ENCODE assay signal across 13 cellular contexts in the genomic region with DNA sequence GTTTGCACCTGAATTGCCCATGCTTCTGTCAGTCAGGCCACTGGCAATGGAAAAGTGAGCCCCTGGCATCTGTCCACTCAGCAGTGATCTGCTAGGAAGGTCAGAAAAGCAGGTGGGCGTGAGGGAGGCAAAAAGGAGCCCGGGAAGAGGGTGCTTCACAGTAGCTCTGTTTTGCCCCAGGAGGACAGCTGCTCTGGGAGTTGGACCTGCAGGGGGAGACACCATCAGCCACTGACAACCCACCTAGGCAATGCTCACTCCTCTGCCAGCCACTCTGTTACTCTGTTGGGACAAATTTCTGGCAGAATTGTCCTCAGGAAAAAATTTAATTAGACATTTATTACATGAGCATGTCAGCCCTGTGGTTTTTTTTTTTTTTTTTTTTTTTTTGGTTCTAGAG.
DNase-seq lines count a peak whose midpoint lies in the region; ATAC-seq and TF ChIP-seq lines count a peak whose summit lies in the region.
"Had no signal": no experiment of that assay in that cellular context is flagged by ENCODE, and none has a peak within 500 bp of the region (broad histone marks: within the 10 kb centered on the region; RNA-seq: fewer than 3 reads in every experiment).

No MANE protein-coding gene starts in this region.

- peaks cover 0 to 7% (median 0%) of the 10 kb centered on the region in 4 donors for H3K4me1 ChIP-seq in right lobe of liver
- H3K4me1 ChIP-seq in esophagus squamous epithelium: peaks cover 0 to 6% (median 0%) of the 10 kb centered on the region in 3 donors

- POLR2A ChIA-PET in HEK293T (lab: Yijun Ruan, JAX): no interaction called here

- TF ChIP-seq POLR2A in right lobe of liver (IDR thresholded peaks at IDR 0.05): no peak
- TF ChIP-seq POLR2A in esophagus squamous epithelium (IDR thresholded peaks at IDR 0.05): no peak

- in situ Hi-C loops in astrocyte of the spinal cord (cut with HindIII; ENCODE audit: low sequenced_read_pairs): no loop called here

- DNase-seq in Calu3 (peak; percentile 19), HEK293T (ENCODE audit: extremely low spot score) (peak; percentile 50), astrocyte of the spinal cord (ENCODE audit: low read depth, low spot score) (no peak), right lobe of liver (no peak), esophagus squamous epithelium (lab: John Stamatoyannopoulos, UW) (no peak), AG08396 (ENCODE audit: low spot score) (no peak)
- DNase-seq in activated CD4-positive, alpha-beta T cell treated with anti-CD3 and anti-CD28 coated beads for 4 hours: no peak
- DNase-seq: GF-D8, NCI-H1105, small intestine had no signal

- H3K4me3 ChIP-seq in astrocyte of the spinal cord (ENCODE audit: low read depth, low read length) (no peak overlapping the region), right lobe of liver (no peak overlapping the region), esophagus squamous epithelium (no peak overlapping the region)

- H3K27ac ChIP-seq in right lobe of liver (no peak overlapping the region), esophagus squamous epithelium (no peak overlapping the region)

- H3K36me3 ChIP-seq in right lobe of liver: no peaks in the 10 kb centered on the region
- no peaks in the 10 kb centered on the region for H3K36me3 ChIP-seq in esophagus squamous epithelium

- intact Hi-C loops in Calu3 (cut with micrococcal nuclease; ENCODE audit: unreplicated experiment) (loop anchor here (10.0 kb wide), 1 partner anchor 105 kb away; no protein-coding TSS in a partner anchor), right lobe of liver (cut with DNase I) (no loop called here), esophagus squamous epithelium (cut with DNase I) (no loop called here)

- H3K9me3 ChIP-seq in right lobe of liver (no peaks in the 10 kb centered on the region), esophagus squamous epithelium (peaks cover 0 to 5% (median 0%) of the 10 kb centered on the region in 3 donors)

- BruUV-seq in Calu3 (replicated peaks; lab: Mats Ljungman, UMichigan): no TSS peak

- H3K36me3 Mint-ChIP-seq in Calu3 (ENCODE audit: insufficient read depth, unreplicated experiment): no peaks in the 10 kb centered on the region

- H3K27me3 ChIP-seq in right lobe of liver (no peaks in the 10 kb centered on the region), esophagus squamous epithelium (no peaks in the 10 kb centered on the region)

- H3K4me3 Mint-ChIP-seq in Calu3 (ENCODE audit: low read depth, unreplicated experiment): no peak overlapping the region
- H3K4me3 Mint-ChIP-seq: activated T-helper 17 cell treated with anti-CD3 and anti-CD28 coated beads, Interleukin-2, amount 50 U/mL, for 72 hours; central memory CD8-positive, alpha-beta T cell had no signal

- ATAC-seq in right lobe of liver (peak in 2 of 4 donors; percentile 27 to 39), HG02884 (IDR thresholded peaks at IDR 0.05; ENCODE audit: unreplicated experiment) (no peak)
- ATAC-seq: activated T-helper 17 cell treated with anti-CD3 and anti-CD28 coated beads, Interleukin-2, amount 50 U/mL, for 72 hours had no signal

- H3K9me3 Mint-ChIP-seq in Calu3 (ENCODE audit: low read depth, unreplicated experiment): peaks cover 7% of the 10 kb centered on the region

- H3K4me1 Mint-ChIP-seq in Calu3 (ENCODE audit: low read depth, unreplicated experiment): peaks cover 11% of the 10 kb centered on the region
- H3K4me1 Mint-ChIP-seq: activated T-helper 17 cell treated with anti-CD3 and anti-CD28 coated beads, Interleukin-2, amount 50 U/mL, for 72 hours; central memory CD8-positive, alpha-beta T cell had no signal

- CTCF ChIA-PET in Calu3 (lab: Charles Lee) (interaction anchor here (0.6 to 1.2 kb wide), 5 partner anchors 10 to 847 kb away, joined by 3 to 7 read pairs (median 5); no protein-coding TSS in a partner anchor), HEK293T (lab: Yijun Ruan, JAX) (interaction anchor here (0.6 to 1.0 kb wide), 4 partner anchors 13 to 94 kb away, joined by 3 to 6 read pairs (median 3); no protein-coding TSS in a partner anchor)

- no peaks in the 10 kb centered on the region for H3K27me3 Mint-ChIP-seq in Calu3 (ENCODE audit: unreplicated experiment)

- WGBS in right lobe of liver (ENCODE audit: insufficient coverage, low coverage, low lambda C conversion rate, missing lambda C conversion rate): 69% methylated on average over 2 of the region's 2 CpGs
- WGBS in esophagus squamous epithelium, 2 donors: 50 to 71% methylated on average over 2 of the region's 2 CpGs

- TF ChIP-seq CTCF in Calu3 (IDR thresholded peaks at IDR 0.05; ENCODE audit: unreplicated experiment): no peak
- peak; percentile 33 for TF ChIP-seq CTCF in astrocyte of the spinal cord (IDR thresholded peaks at IDR 0.05; ENCODE audit: low read depth, low read length)
- TF ChIP-seq CTCF in right lobe of liver (IDR thresholded peaks at IDR 0.05): peak in 3 of 4 donors; percentile 10 to 28 (median 13)
- peak in 2 of 6 experiments; percentile 12 to 40 for TF ChIP-seq CTCF in esophagus squamous epithelium (IDR thresholded peaks at IDR 0.05)

- no peak overlapping the region for H3K27ac Mint-ChIP-seq in Calu3 (ENCODE audit: unreplicated experiment)
- H3K27ac Mint-ChIP-seq: activated T-helper 17 cell treated with anti-CD3 and anti-CD28 coated beads, Interleukin-2, amount 50 U/mL, for 72 hours had no signal

TF ChIP-seq in HEK293T, 16 proteins besides CTCF, POLR2A, EP300 and RAD21:
- TF ChIP-seq SP1 (IDR thresholded peaks at IDR 0.05) (no peak), ZNF384 (IDR thresholded peaks at IDR 0.05) (no peak), HDGF (IDR thresholded peaks at IDR 0.05; ENCODE audit: borderline replicate concordance) (no peak), CTBP1 (IDR thresholded peaks at IDR 0.05; ENCODE audit: borderline replicate concordance) (no peak), BHLHE40 (IDR thresholded peaks at IDR 0.05; ENCODE audit: borderline replicate concordance) (no peak), FOXM1 (IDR thresholded peaks at IDR 0.05; ENCODE audit: borderline replicate concordance) (no peak), L3MBTL2 (conservative IDR thresholded peaks at IDR 0.05) (no peak), ARNT (IDR thresholded peaks at IDR 0.05) (no peak), SUZ12 (IDR thresholded peaks at IDR 0.05) (no peak), ELF4 (IDR thresholded peaks at IDR 0.05) (no peak), LEF1 (IDR thresholded peaks at IDR 0.05; ENCODE audit: borderline replicate concordance) (no peak), FOXA1 (IDR thresholded peaks at IDR 0.05) (no peak)
- TF ChIP-seq, protein P1, sequence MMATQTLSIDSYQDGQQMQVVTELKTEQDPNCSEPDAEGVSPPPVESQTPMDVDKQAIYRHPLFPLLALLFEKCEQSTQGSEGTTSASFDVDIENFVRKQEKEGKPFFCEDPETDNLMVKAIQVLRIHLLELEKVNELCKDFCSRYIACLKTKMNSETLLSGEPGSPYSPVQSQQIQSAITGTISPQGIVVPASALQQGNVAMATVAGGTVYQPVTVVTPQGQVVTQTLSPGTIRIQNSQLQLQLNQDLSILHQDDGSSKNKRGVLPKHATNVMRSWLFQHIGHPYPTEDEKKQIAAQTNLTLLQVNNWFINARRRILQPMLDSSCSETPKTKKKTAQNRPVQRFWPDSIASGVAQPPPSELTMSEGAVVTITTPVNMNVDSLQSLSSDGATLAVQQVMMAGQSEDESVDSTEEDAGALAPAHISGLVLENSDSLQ (IDR thresholded peaks at IDR 0.05): no peak

Comparison
In these comparisons a context has a peak if more than half of its experiments do, and no peak if none do; other contexts are left out.
1. DNase-seq: peak in Calu3 (single experiment) and HEK293T (single experiment); none in astrocyte of the spinal cord (single experiment), right lobe of liver (0 of 3), activated CD4-positive, alpha-beta T cell treated with anti-CD3 and anti-CD28 coated beads for 4 hours (0 of 2), esophagus squamous epithelium (single experiment) and AG08396 (single experiment).